In genomic region chr1:224435318-224435763, GRCh38 we compare ENCODE assay signal across 8 cellular contexts. TPM values are rescaled to one million over a fixed set of nuclear protein-coding genes. Genes with fewer than 3 reads are reported as not detected.
A peak's percentile ranks its signal among the peaks of the same experiment; 100 is the strongest.
DNase-seq lines count a peak whose midpoint lies in the region; ATAC-seq, FAIRE-seq and TF ChIP-seq lines count a peak whose summit lies in the region.

No MANE protein-coding gene starts in this region.

- peak overlapping the region; percentile 97 for H3K4me2 ChIP-seq in mammary epithelial cell (ENCODE audit: insufficient read depth, low read depth, low read length)

- peaks cover 60% of the 10 kb centered on the region for H3K79me2 ChIP-seq in mammary epithelial cell (ENCODE audit: insufficient read depth, low read length)

- H3K4me3 ChIP-seq in NT2/D1 (ENCODE audit: insufficient read length, low read depth): peak overlapping the region; percentile 93
- H3K4me3 ChIP-seq in mammary epithelial cell (replicated peaks in 1 of 3; ENCODE audit: insufficient read depth in 1 of 3, low read depth in 2 of 3, low read length in 3 of 3): peak overlapping the region; percentile 57 to 91 (median 71)
- peak overlapping the region; percentile 95 for H3K4me3 ChIP-seq in kidney (ENCODE audit: low read length in 2 of 2)

- no peaks in the 10 kb centered on the region for H3K9me3 Mint-ChIP-seq in stimulated activated naive B cell treated with anti-CD40 and anti-IgM and Interleukin-4, amounts not matched to agents 10 μg/mL and 1 μg/mL and 100 μg/mL, for 72 hours

- FAIRE-seq in kidney (lab: Jason Lieb, UNC): no peak

- H3K9ac ChIP-seq in NT2/D1 (ENCODE audit: insufficient read length, low read depth) (peak overlapping the region; percentile 98), mammary epithelial cell (ENCODE audit: insufficient read depth, low read length) (peak overlapping the region; percentile 67), kidney (ENCODE audit: low read length in 2 of 2) (peak overlapping the region; percentile 94)

- H3K27ac Mint-ChIP-seq in stimulated activated naive B cell treated with anti-CD40 and anti-IgM and Interleukin-4, amounts not matched to agents 10 μg/mL and 1 μg/mL and 100 μg/mL, for 72 hours: peak overlapping the region; percentile 97

- CTCF ChIA-PET in mammary epithelial cell (lab: Charles Lee; ENCODE audit: low non-redundant PET): no interaction called here

- 3% methylated on average over 4 of the region's 4 CpGs for WGBS in mammary epithelial cell (ENCODE audit: low coverage, missing lambda C conversion rate)

- H3K4me1 ChIP-seq in NT2/D1 (ENCODE audit: insufficient read depth, insufficient read length) (no peaks in the 10 kb centered on the region), mammary epithelial cell (ENCODE audit: insufficient read depth, low read length) (peaks cover 35% of the 10 kb centered on the region), kidney (ENCODE audit: control insufficient read depth in 1 of 2, insufficient read depth in 1 of 2, low read depth in 1 of 2, low read length in 2 of 2) (peaks cover 17 to 20% of the 10 kb centered on the region in 2 donors)

- peaks cover 21 to 49% of the 10 kb centered on the region in 2 donors for H3K4me1 Mint-ChIP-seq in stimulated activated naive B cell treated with anti-CD40 and anti-IgM and Interleukin-4, amounts not matched to agents 10 μg/mL and 1 μg/mL and 100 μg/mL, for 72 hours

- H3K36me3 ChIP-seq in NT2/D1 (ENCODE audit: insufficient read depth, insufficient read length, low read length): peaks cover 35% of the 10 kb centered on the region
- H3K36me3 ChIP-seq in mammary epithelial cell (ENCODE audit: insufficient read depth, low read length): no peaks in the 10 kb centered on the region
- peaks cover 0 to 5% of the 10 kb centered on the region in 2 donors for H3K36me3 ChIP-seq in kidney (ENCODE audit: control insufficient read depth in 1 of 2, insufficient read depth in 2 of 2, low read length in 2 of 2)

- H3K27ac ChIP-seq in mammary epithelial cell (ENCODE audit: insufficient read depth, low read depth, low read length) (peak overlapping the region; percentile 74), kidney (ENCODE audit: low read depth in 2 of 2, low read length in 2 of 2) (peak overlapping the region; percentile 96 to 98)

- H3K27me3 ChIP-seq in NT2/D1 (ENCODE audit: insufficient read depth, insufficient read length) (no peaks in the 10 kb centered on the region), mammary epithelial cell (ENCODE audit: insufficient read depth, low read length) (no peaks in the 10 kb centered on the region)

- H3K9me3 ChIP-seq in NT2/D1 (ENCODE audit: insufficient read depth, low read length) (no peaks in the 10 kb centered on the region), mammary epithelial cell (replicated peaks; ENCODE audit: insufficient read depth, low read length) (no peaks in the 10 kb centered on the region), kidney (ENCODE audit: control insufficient read depth in 1 of 2, low read length in 2 of 2) (no peaks in the 10 kb centered on the region)

- TF ChIP-seq CTCF in mammary epithelial cell (conservative IDR thresholded peaks at IDR 0.05 in 1 of 2, IDR thresholded peaks at IDR 0.05 in 1 of 2; ENCODE audit: extremely low read depth in 1 of 2, insufficient read depth in 1 of 2, low read depth in 1 of 2, low read length in 2 of 2) (no peak), kidney (IDR thresholded peaks at IDR 0.05; ENCODE audit: borderline replicate concordance, extremely low read depth, insufficient read depth) (no peak)

- H3K4me3 Mint-ChIP-seq in stimulated activated naive B cell treated with anti-CD40 and anti-IgM and Interleukin-4, amounts not matched to agents 10 μg/mL and 1 μg/mL and 100 μg/mL, for 72 hours: peak overlapping the region; percentile 95 to 99

- peak overlapping the region; percentile 93 for H2AFZ ChIP-seq in mammary epithelial cell (ENCODE audit: low read depth, low read length)

- peak; percentile 6 for ATAC-seq in HG02623 (IDR thresholded peaks at IDR 0.05; ENCODE audit: unreplicated experiment)
- ATAC-seq in stimulated activated naive B cell treated with anti-CD40 and anti-IgM and Interleukin-4, amounts not matched to agents 10 μg/mL and 1 μg/mL and 100 μg/mL, for 72 hours (replicated peaks): peak; percentile 20 to 28

- dilution Hi-C loops in mammary epithelial cell (cut with HindIII; ENCODE audit: low sequenced_read_pairs): no loop called here

- in situ Hi-C loops in mammary epithelial cell (cut with MboI; ENCODE audit: low sequenced_read_pairs in 2 of 2): no loop called here

- H4K20me1 ChIP-seq in mammary epithelial cell (ENCODE audit: insufficient read depth, low read length): peaks cover 3% of the 10 kb centered on the region

- H3K27me3 Mint-ChIP-seq in stimulated activated naive B cell treated with anti-CD40 and anti-IgM and Interleukin-4, amounts not matched to agents 10 μg/mL and 1 μg/mL and 100 μg/mL, for 72 hours: no peaks in the 10 kb centered on the region

- BruUV-seq in mammary epithelial cell (replicated peaks; lab: Mats Ljungman, UMichigan): no TSS peak

- DNase-seq in activated CD4-positive, alpha-beta T cell treated with anti-CD3 and anti-CD28 coated beads for 4 hours: peak; percentile 7 to 14
- DNase-seq in activated CD4-positive, alpha-beta T cell treated with anti-CD3 and anti-CD28 coated beads for 1 hour: no peak
- DNase-seq in NT2/D1 (ENCODE audit: low read depth, low spot score) (no peak), mammary epithelial cell (peak; percentile 72), kidney (no peak), DMS153 treated with DMSO at 0.1 percent for 48 hours (lab: John Stamatoyannopoulos, UW; ENCODE audit: unreplicated experiment) (no peak)
- no peak for DNase-seq in stimulated activated naive B cell treated with anti-CD40 and anti-IgM and Interleukin-4, amounts not matched to agents 10 μg/mL and 1 μg/mL and 100 μg/mL, for 72 hours

- H3K36me3 Mint-ChIP-seq in stimulated activated naive B cell treated with anti-CD40 and anti-IgM and Interleukin-4, amounts not matched to agents 10 μg/mL and 1 μg/mL and 100 μg/mL, for 72 hours: peaks cover 21 to 25% of the 10 kb centered on the region in 2 donors

- intact Hi-C loops in mammary epithelial cell (cut with micrococcal nuclease): loop anchor here (1.0 kb wide), 1 partner anchor 22 kb away; no protein-coding TSS in a partner anchor
- intact Hi-C loops in kidney (cut with DNase I): no loop called here

RNA-seq across cellular contexts. Expression of gene WDR26, which starts 0.7 kb away (rescaled TPM):
- 10 to 100 TPM; 56.5 to 74.5 TPM for total RNA-seq in mammary epithelial cell
- 24.1 TPM for polyA plus RNA-seq in mammary epithelial cell
- 93.5 TPM for polyA minus RNA-seq in mammary epithelial cell
- 77.5 TPM for total RNA-seq in kidney
- 23.9 TPM for polyA plus RNA-seq in kidney (ENCODE audit: insufficient read depth, low read depth, low replicate concordance)

Comparison
In these comparisons a context has a peak if more than half of its experiments do, and no peak if none do; other contexts are left out.
1. DNase-seq: peak in activated CD4-positive, alpha-beta T cell treated with anti-CD3 and anti-CD28 coated beads for 4 hours (2 of 2) and mammary epithelial cell (single experiment); none in activated CD4-positive, alpha-beta T cell treated with anti-CD3 and anti-CD28 coated beads for 1 hour (single experiment), NT2/D1 (single experiment), kidney (single experiment), stimulated activated naive B cell treated with anti-CD40 and anti-IgM and Interleukin-4, amounts not matched to agents 10 μg/mL and 1 μg/mL and 100 μg/mL, for 72 hours (single experiment) and DMS153 treated with DMSO at 0.1 percent for 48 hours (single experiment).
2. Peak in every context shown above with its lines, with median percentiles within 50 percentile points of each other: H3K4me3 ChIP-seq and H3K9ac ChIP-seq.